Comparison of ENCODE assay signal across 1 cellular context in genomic region chr10:119205926-119206602, GRCh38.
TF ChIP-seq lines count a peak whose summit lies in the region.

No MANE protein-coding gene starts in this region.

TF ChIP-seq in GM23338, 12 proteins besides CTCF, POLR2A, EP300 and RAD21 (continued from another document):
- TF ChIP-seq, protein P1, sequence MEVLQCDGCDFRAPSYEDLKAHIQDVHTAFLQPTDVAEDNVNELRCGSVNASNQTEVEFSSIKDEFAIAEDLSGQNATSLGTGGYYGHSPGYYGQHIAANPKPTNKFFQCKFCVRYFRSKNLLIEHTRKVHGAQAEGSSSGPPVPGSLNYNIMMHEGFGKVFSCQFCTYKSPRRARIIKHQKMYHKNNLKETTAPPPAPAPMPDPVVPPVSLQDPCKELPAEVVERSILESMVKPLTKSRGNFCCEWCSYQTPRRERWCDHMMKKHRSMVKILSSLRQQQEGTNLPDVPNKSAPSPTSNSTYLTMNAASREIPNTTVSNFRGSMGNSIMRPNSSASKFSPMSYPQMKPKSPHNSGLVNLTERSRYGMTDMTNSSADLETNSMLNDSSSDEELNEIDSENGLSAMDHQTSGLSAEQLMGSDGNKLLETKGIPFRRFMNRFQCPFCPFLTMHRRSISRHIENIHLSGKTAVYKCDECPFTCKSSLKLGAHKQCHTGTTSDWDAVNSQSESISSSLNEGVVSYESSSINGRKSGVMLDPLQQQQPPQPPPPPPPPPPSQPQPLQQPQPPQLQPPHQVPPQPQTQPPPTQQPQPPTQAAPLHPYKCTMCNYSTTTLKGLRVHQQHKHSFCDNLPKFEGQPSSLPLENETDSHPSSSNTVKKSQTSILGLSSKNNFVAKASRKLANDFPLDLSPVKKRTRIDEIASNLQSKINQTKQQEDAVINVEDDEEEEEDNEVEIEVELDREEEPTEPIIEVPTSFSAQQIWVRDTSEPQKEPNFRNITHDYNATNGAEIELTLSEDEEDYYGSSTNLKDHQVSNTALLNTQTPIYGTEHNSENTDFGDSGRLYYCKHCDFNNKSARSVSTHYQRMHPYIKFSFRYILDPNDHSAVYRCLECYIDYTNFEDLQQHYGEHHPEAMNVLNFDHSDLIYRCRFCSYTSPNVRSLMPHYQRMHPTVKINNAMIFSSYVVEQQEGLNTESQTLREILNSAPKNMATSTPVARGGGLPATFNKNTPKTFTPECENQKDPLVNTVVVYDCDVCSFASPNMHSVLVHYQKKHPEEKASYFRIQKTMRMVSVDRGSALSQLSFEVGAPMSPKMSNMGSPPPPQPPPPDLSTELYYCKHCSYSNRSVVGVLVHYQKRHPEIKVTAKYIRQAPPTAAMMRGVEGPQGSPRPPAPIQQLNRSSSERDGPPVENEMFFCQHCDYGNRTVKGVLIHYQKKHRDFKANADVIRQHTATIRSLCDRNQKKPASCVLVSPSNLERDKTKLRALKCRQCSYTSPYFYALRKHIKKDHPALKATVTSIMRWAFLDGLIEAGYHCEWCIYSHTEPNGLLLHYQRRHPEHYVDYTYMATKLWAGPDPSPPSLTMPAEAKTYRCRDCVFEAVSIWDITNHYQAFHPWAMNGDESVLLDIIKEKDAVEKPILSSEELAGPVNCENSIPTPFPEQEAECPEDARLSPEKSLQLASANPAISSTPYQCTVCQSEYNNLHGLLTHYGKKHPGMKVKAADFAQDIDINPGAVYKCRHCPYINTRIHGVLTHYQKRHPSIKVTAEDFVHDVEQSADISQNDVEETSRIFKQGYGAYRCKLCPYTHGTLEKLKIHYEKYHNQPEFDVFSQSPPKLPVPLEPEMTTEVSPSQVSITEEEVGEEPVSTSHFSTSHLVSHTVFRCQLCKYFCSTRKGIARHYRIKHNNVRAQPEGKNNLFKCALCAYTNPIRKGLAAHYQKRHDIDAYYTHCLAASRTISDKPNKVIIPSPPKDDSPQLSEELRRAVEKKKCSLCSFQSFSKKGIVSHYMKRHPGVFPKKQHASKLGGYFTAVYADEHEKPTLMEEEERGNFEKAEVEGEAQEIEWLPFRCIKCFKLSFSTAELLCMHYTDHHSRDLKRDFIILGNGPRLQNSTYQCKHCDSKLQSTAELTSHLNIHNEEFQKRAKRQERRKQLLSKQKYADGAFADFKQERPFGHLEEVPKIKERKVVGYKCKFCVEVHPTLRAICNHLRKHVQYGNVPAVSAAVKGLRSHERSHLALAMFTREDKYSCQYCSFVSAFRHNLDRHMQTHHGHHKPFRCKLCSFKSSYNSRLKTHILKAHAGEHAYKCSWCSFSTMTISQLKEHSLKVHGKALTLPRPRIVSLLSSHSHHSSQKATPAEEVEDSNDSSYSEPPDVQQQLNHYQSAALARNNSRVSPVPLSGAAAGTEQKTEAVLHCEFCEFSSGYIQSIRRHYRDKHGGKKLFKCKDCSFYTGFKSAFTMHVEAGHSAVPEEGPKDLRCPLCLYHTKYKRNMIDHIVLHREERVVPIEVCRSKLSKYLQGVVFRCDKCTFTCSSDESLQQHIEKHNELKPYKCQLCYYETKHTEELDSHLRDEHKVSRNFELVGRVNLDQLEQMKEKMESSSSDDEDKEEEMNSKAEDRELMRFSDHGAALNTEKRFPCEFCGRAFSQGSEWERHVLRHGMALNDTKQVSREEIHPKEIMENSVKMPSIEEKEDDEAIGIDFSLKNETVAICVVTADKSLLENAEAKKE (CRISPR knock-in tag; IDR thresholded peaks at IDR 0.05), result no peak
- TF ChIP-seq POLR2AphosphoS5 (IDR thresholded peaks at IDR 0.05; ENCODE audit: low read depth), result no peak
- no peak for TF ChIP-seq ZNF114 (CRISPR knock-in tag; IDR thresholded peaks at IDR 0.05)
- TF ChIP-seq ZNF331 (CRISPR knock-in tag; IDR thresholded peaks at IDR 0.05; ENCODE audit: low read depth), result no peak
- TF ChIP-seq, protein P2, sequence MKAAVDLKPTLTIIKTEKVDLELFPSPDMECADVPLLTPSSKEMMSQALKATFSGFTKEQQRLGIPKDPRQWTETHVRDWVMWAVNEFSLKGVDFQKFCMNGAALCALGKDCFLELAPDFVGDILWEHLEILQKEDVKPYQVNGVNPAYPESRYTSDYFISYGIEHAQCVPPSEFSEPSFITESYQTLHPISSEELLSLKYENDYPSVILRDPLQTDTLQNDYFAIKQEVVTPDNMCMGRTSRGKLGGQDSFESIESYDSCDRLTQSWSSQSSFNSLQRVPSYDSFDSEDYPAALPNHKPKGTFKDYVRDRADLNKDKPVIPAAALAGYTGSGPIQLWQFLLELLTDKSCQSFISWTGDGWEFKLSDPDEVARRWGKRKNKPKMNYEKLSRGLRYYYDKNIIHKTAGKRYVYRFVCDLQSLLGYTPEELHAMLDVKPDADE (IDR thresholded peaks at IDR 0.05), result no peak
- TF ChIP-seq REST (IDR thresholded peaks at IDR 0.05; ENCODE audit: unreplicated experiment), result no peak
- TF ChIP-seq NANOG (IDR thresholded peaks at IDR 0.05; ENCODE audit: borderline replicate concordance), result no peak
- no peak for TF ChIP-seq EZH2 (IDR thresholded peaks at IDR 0.05; ENCODE audit: low read depth, unreplicated experiment)
- TF ChIP-seq EZH2phosphoT487 (IDR thresholded peaks at IDR 0.05; ENCODE audit: unreplicated experiment), result no peak
TF ChIP-seq in GM23338: peak in this region for 0.
